ENCODE assay signal across 8 cellular contexts in the genomic region with DNA sequence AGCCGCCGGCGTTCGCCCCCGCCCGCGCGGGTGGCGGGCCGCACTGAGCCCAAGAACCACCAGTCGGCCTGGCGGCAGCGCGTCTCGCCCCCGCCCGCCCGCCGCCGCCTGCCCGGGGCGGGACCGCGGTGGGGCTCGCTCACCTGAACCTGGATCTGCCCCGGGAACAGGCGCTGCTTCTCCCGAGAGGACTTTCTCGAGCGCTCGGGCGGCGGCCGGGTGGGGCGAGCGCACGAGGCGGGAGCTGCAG. TPM values are rescaled to one million over a fixed set of nuclear protein-coding genes. Genes with fewer than 3 reads are reported as not detected.
DNase-seq lines count a peak whose midpoint lies in the region; ATAC-seq and TF ChIP-seq lines count a peak whose summit lies in the region.

No MANE protein-coding gene starts in this region.

- intact Hi-C loops in activated CD4-positive, alpha-beta T cell treated with anti-CD3 and anti-CD28 coated beads, Interleukin-2, amount 10 ng/mL, durations not matched to agents 24 days and 14 days (cut with micrococcal nuclease) = loop anchor here (1.0 to 5.0 kb wide), 3 partner anchors 50 to 835 kb away; partner anchors contain the start of gene EIF3D

- DNase-seq in activated CD4-positive, alpha-beta T cell treated with anti-CD3 and anti-CD28 coated beads, Interleukin-2, amount 10 ng/mL, durations not matched to agents 24 days and 14 days = no peak
- DNase-seq in activated CD4-positive, alpha-beta T cell treated with anti-CD3 and anti-CD28 coated beads, Interleukin-2, amount 50 U/mL, for 48 hours = no peak
- no peak for DNase-seq in right atrium auricular region (ENCODE audit: low spot score)
- DNase-seq in stimulated activated CD4-positive, alpha-beta T cell treated with anti-CD3 and anti-CD28 coated beads, Interleukin-1b, Interleukin-23, amount 100 ng/mL, for 48 hours = no peak
- DNase-seq in NCI-H1694 (lab: John Stamatoyannopoulos, UW) = no peak
- DNase-seq in glutamatergic neuron = no peak

- H3K4me1 ChIP-seq in right atrium auricular region = peaks cover 0 to 43% of the 10 kb centered on the region in 2 donors

- ATAC-seq in stimulated activated memory B cell treated with anti-CD40 and anti-IgM and Interleukin-4, amounts not matched to agents 10 μg/mL and 1 μg/mL and 100 μg/mL, for 72 hours = peak; percentile 15

- no peaks in the 10 kb centered on the region for H3K27me3 Mint-ChIP-seq in activated CD4-positive, alpha-beta T cell treated with anti-CD3 and anti-CD28 coated beads, Interleukin-2, amount 10 ng/mL, durations not matched to agents 24 days and 14 days
- H3K27me3 Mint-ChIP-seq in stimulated activated memory B cell treated with anti-CD40 and anti-IgM and Interleukin-4, amounts not matched to agents 10 μg/mL and 1 μg/mL and 100 μg/mL, for 72 hours = no peaks in the 10 kb centered on the region
- peaks cover 4% of the 10 kb centered on the region for H3K27me3 Mint-ChIP-seq in glutamatergic neuron (ENCODE audit: unreplicated experiment)

- H3K4me1 Mint-ChIP-seq in activated CD4-positive, alpha-beta T cell treated with anti-CD3 and anti-CD28 coated beads, Interleukin-2, amount 10 ng/mL, durations not matched to agents 24 days and 14 days = peaks cover 38% of the 10 kb centered on the region
- peaks cover 58% of the 10 kb centered on the region for H3K4me1 Mint-ChIP-seq in stimulated activated memory B cell treated with anti-CD40 and anti-IgM and Interleukin-4, amounts not matched to agents 10 μg/mL and 1 μg/mL and 100 μg/mL, for 72 hours
- H3K4me1 Mint-ChIP-seq in glutamatergic neuron (ENCODE audit: low read depth, unreplicated experiment) = peaks cover 24% of the 10 kb centered on the region

- H3K27me3 ChIP-seq in right atrium auricular region = no peaks in the 10 kb centered on the region

- no peak for TF ChIP-seq CTCF in VCaP (conservative IDR thresholded peaks at IDR 0.05)
- no peak for TF ChIP-seq CTCF in right atrium auricular region (IDR thresholded peaks at IDR 0.05)
- no peak for TF ChIP-seq CTCF in glutamatergic neuron (IDR thresholded peaks at IDR 0.05; ENCODE audit: partially characterized antibody, unreplicated experiment)

- H3K27ac Mint-ChIP-seq in activated CD4-positive, alpha-beta T cell treated with anti-CD3 and anti-CD28 coated beads, Interleukin-2, amount 10 ng/mL, durations not matched to agents 24 days and 14 days = peak overlapping the region; percentile 63
- H3K27ac Mint-ChIP-seq in stimulated activated memory B cell treated with anti-CD40 and anti-IgM and Interleukin-4, amounts not matched to agents 10 μg/mL and 1 μg/mL and 100 μg/mL, for 72 hours = peak overlapping the region; percentile 89
- no peak overlapping the region for H3K27ac Mint-ChIP-seq in glutamatergic neuron (ENCODE audit: unreplicated experiment)

- H3K9me3 Mint-ChIP-seq in activated CD4-positive, alpha-beta T cell treated with anti-CD3 and anti-CD28 coated beads, Interleukin-2, amount 10 ng/mL, durations not matched to agents 24 days and 14 days = no peaks in the 10 kb centered on the region
- no peaks in the 10 kb centered on the region for H3K9me3 Mint-ChIP-seq in stimulated activated memory B cell treated with anti-CD40 and anti-IgM and Interleukin-4, amounts not matched to agents 10 μg/mL and 1 μg/mL and 100 μg/mL, for 72 hours
- peaks cover 4% of the 10 kb centered on the region for H3K9me3 Mint-ChIP-seq in glutamatergic neuron (ENCODE audit: unreplicated experiment)

- peak overlapping the region; percentile 77 for H3K4me3 Mint-ChIP-seq in activated CD4-positive, alpha-beta T cell treated with anti-CD3 and anti-CD28 coated beads, Interleukin-2, amount 10 ng/mL, durations not matched to agents 24 days and 14 days
- peak overlapping the region; percentile 99 for H3K4me3 Mint-ChIP-seq in stimulated activated memory B cell treated with anti-CD40 and anti-IgM and Interleukin-4, amounts not matched to agents 10 μg/mL and 1 μg/mL and 100 μg/mL, for 72 hours
- no peak overlapping the region for H3K4me3 Mint-ChIP-seq in glutamatergic neuron (ENCODE audit: unreplicated experiment)

- H3K36me3 Mint-ChIP-seq in activated CD4-positive, alpha-beta T cell treated with anti-CD3 and anti-CD28 coated beads, Interleukin-2, amount 10 ng/mL, durations not matched to agents 24 days and 14 days (ENCODE audit: low read depth) = peaks cover 36% of the 10 kb centered on the region
- peaks cover 38% of the 10 kb centered on the region for H3K36me3 Mint-ChIP-seq in stimulated activated memory B cell treated with anti-CD40 and anti-IgM and Interleukin-4, amounts not matched to agents 10 μg/mL and 1 μg/mL and 100 μg/mL, for 72 hours
- H3K36me3 Mint-ChIP-seq in glutamatergic neuron (ENCODE audit: unreplicated experiment) = no peaks in the 10 kb centered on the region

- H3K27ac ChIP-seq in VCaP (peak overlapping the region; percentile 92), right atrium auricular region (peak overlapping the region; percentile 98 to 99)

- H3K4me3 ChIP-seq in right atrium auricular region = peak overlapping the region; percentile 85 to 94

- H3K9me3 ChIP-seq in right atrium auricular region = no peaks in the 10 kb centered on the region

- H3K36me3 ChIP-seq in right atrium auricular region = peaks cover 33% of the 10 kb centered on the region

RNA-seq across cellular contexts. Expression of gene MYH9, which starts 0.2 kb away (rescaled TPM):
- total RNA-seq in activated CD4-positive, alpha-beta T cell treated with anti-CD3 and anti-CD28 coated beads, Interleukin-2, amount 10 ng/mL, durations not matched to agents 24 days and 14 days = 625 and 633 TPM in 2 replicates
- total RNA-seq in right atrium auricular region = 100 to 1,000 TPM; 125 to 229 TPM
- total RNA-seq in glutamatergic neuron (ENCODE audit: unreplicated experiment) = 122 TPM
